25 cellular contexts compared by ENCODE assay signal in the genomic region with DNA sequence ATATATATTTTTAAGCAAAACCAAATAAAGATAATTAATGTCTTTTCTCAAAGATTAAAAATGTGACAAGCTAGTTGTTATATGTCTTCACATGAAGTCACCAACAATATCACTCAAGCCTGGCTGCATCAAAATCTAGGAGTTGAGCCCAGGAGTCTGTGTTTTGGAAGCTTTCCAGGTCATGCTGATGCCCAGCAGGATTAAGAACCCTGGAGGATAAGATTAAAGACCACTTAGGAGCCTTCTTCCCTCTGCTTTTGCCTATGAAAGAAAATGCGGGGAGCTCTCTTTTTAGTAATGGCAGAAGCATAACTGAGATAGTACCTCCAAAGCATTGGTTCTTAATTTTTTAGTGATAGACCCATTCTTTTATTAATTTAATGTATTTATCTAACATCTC.
DNase-seq lines count a peak whose midpoint lies in the region; ATAC-seq and TF ChIP-seq lines count a peak whose summit lies in the region.
"Had no signal": no experiment of that assay in that cellular context is flagged by ENCODE, and none has a peak within 500 bp of the region (broad histone marks: within the 10 kb centered on the region; RNA-seq: fewer than 3 reads in every experiment).

No MANE protein-coding gene starts in this region.

- CTCF ChIA-PET in A673 (lab: Charles Lee) = interaction anchor here (0.6 kb wide), 1 partner anchor 26 kb away, joined by 3 read pairs; no protein-coding TSS in a partner anchor

- H3K27ac Mint-ChIP-seq in GM23338 = no peak overlapping the region
- peak overlapping the region in 3 of 5 experiments; percentile 17 to 88 (median 42) for H3K27ac Mint-ChIP-seq in brain
- H3K27ac Mint-ChIP-seq: T-helper 17 cell had no signal

- DNase-seq in A673 (ENCODE audit: low spot score) = peak; percentile 33
- peak; percentile 28 for DNase-seq in GM23338 (ENCODE audit: low spot score)
- DNase-seq in NCI-H446 treated with DMSO at 0.1 percent for 48 hours (lab: John Stamatoyannopoulos, UW) = peak; percentile 58
- DNase-seq in T-helper 9 cell = no peak
- no peak for DNase-seq in globus pallidus (ENCODE audit: low spot score)
- DNase-seq: BE2C; DMS153; GDM1; IMR-90; NCI-H1105; NCI-H146; NCI-H2029; NCI-H226; NCI-H526; NK-92 treated with Interleukin-12 subunit alpha and Interleukin-12 subunit beta, amount 100 ng/mL, for 24 hours; SHP77 treated with DMSO at 0.1 percent for 48 hours; SW 1271; T-helper 17 cell had no signal

- H3K9me2 ChIP-seq in GM23338 (ENCODE audit: insufficient read depth) = peaks cover 5% of the 10 kb centered on the region; the same call in 1 of the 2 replicates

- H3K9me3 ChIP-seq in A673 (ENCODE audit: low read depth, low read length, poor library complexity, severe bottlenecking) = no peaks in the 10 kb centered on the region
- H3K9me3 ChIP-seq: A549, BE2C had no signal

- H3K4me1 ChIP-seq in A673 (ENCODE audit: insufficient read depth, low read length, poor library complexity, severe bottlenecking) = no peaks in the 10 kb centered on the region
- peaks cover 37% of the 10 kb centered on the region for H3K4me1 ChIP-seq in GM23338 (ENCODE audit: insufficient read depth)
- H3K4me1 ChIP-seq: A549, BE2C had no signal

- no peaks in the 10 kb centered on the region for H3K79me2 ChIP-seq in GM23338 (replicated peaks; ENCODE audit: insufficient read depth)

- H3K36me3 Mint-ChIP-seq in GM23338 (ENCODE audit: low read depth) = no peaks in the 10 kb centered on the region
- peaks cover 61% of the 10 kb centered on the region for H3K36me3 Mint-ChIP-seq in brain

- ATAC-seq in GM23338 = peak; percentile 69
- ATAC-seq in HG03095 (IDR thresholded peaks at IDR 0.05; ENCODE audit: unreplicated experiment) = no peak
- ATAC-seq: A549, HCT116, T-helper 17 cell had no signal

- H3K36me3 ChIP-seq in A673 (ENCODE audit: insufficient read depth, low read length, poor library complexity, severe bottlenecking) (no peaks in the 10 kb centered on the region), GM23338 (ENCODE audit: insufficient read depth) (no peaks in the 10 kb centered on the region)
- H3K36me3 ChIP-seq: BE2C had no signal

- H3K4me3 ChIP-seq in A673 (ENCODE audit: low read depth, low read length, poor library complexity, severe bottlenecking) (no peak overlapping the region), GM23338 (no peak overlapping the region)
- H3K4me3 ChIP-seq: A549, SK-N-MC had no signal

- no peak for TF ChIP-seq CTCF in A673 (conservative IDR thresholded peaks at IDR 0.05; ENCODE audit: low read depth, low read length)
- no peak for TF ChIP-seq CTCF in GM23338 (conservative IDR thresholded peaks at IDR 0.05; ENCODE audit: low read depth in 2 of 2)
- no peak for TF ChIP-seq CTCF in brain (conservative IDR thresholded peaks at IDR 0.05)

- H4K20me1 ChIP-seq in GM23338 (replicated peaks; ENCODE audit: insufficient read depth) = no peaks in the 10 kb centered on the region

- H3K4me3 Mint-ChIP-seq in GM23338 (no peak overlapping the region), brain (no peak overlapping the region)
- H3K4me3 Mint-ChIP-seq: T-helper 17 cell had no signal

- H3K27me3 ChIP-seq in A673 (replicated peaks; ENCODE audit: insufficient read depth, low read depth, low read length, poor library complexity) (peaks cover 4% of the 10 kb centered on the region), GM23338 (ENCODE audit: insufficient read depth) (no peaks in the 10 kb centered on the region)
- H3K27me3 ChIP-seq: BE2C had no signal

- H3K27me3 Mint-ChIP-seq in GM23338 (ENCODE audit: insufficient read depth, low read depth, poor library complexity) = peaks cover 2% of the 10 kb centered on the region
- no peaks in the 10 kb centered on the region for H3K27me3 Mint-ChIP-seq in brain
- H3K27me3 Mint-ChIP-seq: T-helper 17 cell had no signal

- no TSS peak for BruUV-seq in A673 (replicated peaks; lab: Mats Ljungman, UMichigan)

- H3K9me3 Mint-ChIP-seq in GM23338 (no peaks in the 10 kb centered on the region), brain (no peaks in the 10 kb centered on the region)

- H3K27ac ChIP-seq in A673 (ENCODE audit: low read depth, low read length, poor library complexity, severe bottlenecking) (no peak overlapping the region), GM23338 (ENCODE audit: low read depth) (no peak overlapping the region)
- H3K27ac ChIP-seq: A549, KMS-11, RWPE1, SK-N-MC had no signal

- peak overlapping the region; percentile 4; the same call in 1 of the 2 replicates for H3K4me2 ChIP-seq in GM23338
- H3K4me2 ChIP-seq: A549, KMS-11 had no signal

- H2AFZ ChIP-seq in GM23338 = no peak overlapping the region

- intact Hi-C loops in A673 (cut with micrococcal nuclease; ENCODE audit: unreplicated experiment) = no loop called here

- POLR2A ChIA-PET in A673 (lab: Charles Lee; ENCODE audit: low non-redundant PET) = no interaction called here

- H3K4me1 Mint-ChIP-seq in GM23338 (peaks cover 29% of the 10 kb centered on the region), brain (peaks cover 32% of the 10 kb centered on the region)
- H3K4me1 Mint-ChIP-seq: T-helper 17 cell had no signal

- H3F3A ChIP-seq in GM23338 (replicated peaks; ENCODE audit: low read depth) = no peaks in the 10 kb centered on the region

TF ChIP-seq in GM23338, 12 proteins besides CTCF, POLR2A, EP300 and RAD21:
- TF ChIP-seq STAT1 (IDR thresholded peaks at IDR 0.05; ENCODE audit: unreplicated experiment) (no peak), NANOG (IDR thresholded peaks at IDR 0.05; ENCODE audit: borderline replicate concordance) (no peak), ZNF114 (CRISPR knock-in tag; IDR thresholded peaks at IDR 0.05) (no peak), ZNF331 (CRISPR knock-in tag; IDR thresholded peaks at IDR 0.05; ENCODE audit: low read depth) (no peak), POLR2AphosphoS5 (IDR thresholded peaks at IDR 0.05; ENCODE audit: low read depth) (no peak), EZH2 (IDR thresholded peaks at IDR 0.05; ENCODE audit: low read depth, unreplicated experiment) (no peak)

Comparison
In these comparisons a context has a peak if more than half of its experiments do, and no peak if none do; other contexts are left out.
1. DNase-seq: peak in A673 (single experiment), GM23338 (single experiment) and NCI-H446 treated with DMSO at 0.1 percent for 48 hours (single experiment); none in T-helper 9 cell (single experiment) and globus pallidus (single experiment).